2 cellular contexts compared by ENCODE assay signal in the genomic region with DNA sequence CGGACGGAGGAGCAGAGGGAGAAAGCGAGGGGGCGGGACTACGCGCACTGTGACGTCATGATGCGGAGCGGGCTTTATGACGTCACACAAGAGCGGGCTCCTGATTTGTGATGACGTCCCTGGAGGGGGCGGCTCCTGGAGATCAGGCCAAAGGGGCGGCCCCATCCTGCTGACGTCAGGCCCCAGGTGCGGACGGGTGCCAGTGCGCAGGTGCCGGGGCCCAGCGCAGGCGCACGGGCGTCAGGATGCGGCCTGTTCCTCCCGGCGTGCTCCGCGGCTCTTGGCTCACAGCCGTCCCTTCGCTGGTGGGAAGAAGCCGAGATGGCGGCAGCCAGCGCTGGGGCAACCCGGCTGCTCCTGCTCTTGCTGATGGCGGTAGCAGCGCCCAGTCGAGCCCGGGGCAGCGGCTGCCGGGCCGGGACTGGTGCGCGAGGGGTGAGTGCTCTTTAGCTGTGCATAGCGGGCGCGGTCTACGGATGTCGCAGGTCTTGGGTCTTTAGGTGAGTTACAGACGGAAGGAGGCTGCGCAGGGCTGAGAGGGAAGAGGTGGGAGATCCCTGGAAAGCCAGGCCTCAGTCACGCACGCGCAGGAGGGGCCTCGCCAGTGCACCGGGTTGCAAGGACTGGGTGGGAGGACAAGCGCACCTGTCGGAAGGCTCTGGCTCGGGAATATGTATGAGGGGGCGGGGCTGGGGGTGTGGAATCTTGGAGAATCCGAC.
A peak's percentile ranks its signal among the peaks of the same experiment; 100 is the strongest.
TF ChIP-seq lines count a peak whose summit lies in the region.

Gene EMC10, plus strand, starts transcription at position 284 of the 719 bp plus-strand sequence. Its CDS starts 38 bp downstream, at position 322.
Gene GARIN5A, minus strand, starts transcription at position 625 of the 719 bp plus-strand sequence. Its CDS starts 460 bp downstream, at position 165.

TF ChIP-seq in IMR-90, 13 proteins besides CTCF, POLR2A, EP300 and RAD21 (continued from another document):
- TF ChIP-seq, protein P1, sequence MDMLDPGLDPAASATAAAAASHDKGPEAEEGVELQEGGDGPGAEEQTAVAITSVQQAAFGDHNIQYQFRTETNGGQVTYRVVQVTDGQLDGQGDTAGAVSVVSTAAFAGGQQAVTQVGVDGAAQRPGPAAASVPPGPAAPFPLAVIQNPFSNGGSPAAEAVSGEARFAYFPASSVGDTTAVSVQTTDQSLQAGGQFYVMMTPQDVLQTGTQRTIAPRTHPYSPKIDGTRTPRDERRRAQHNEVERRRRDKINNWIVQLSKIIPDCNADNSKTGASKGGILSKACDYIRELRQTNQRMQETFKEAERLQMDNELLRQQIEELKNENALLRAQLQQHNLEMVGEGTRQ (IDR thresholded peaks at IDR 0.05; ENCODE audit: low read depth, low read length) = peak; percentile 51
- TF ChIP-seq MAZ (IDR thresholded peaks at IDR 0.05; ENCODE audit: borderline replicate concordance, low read depth, low read length) (peak; percentile 79; the same call in 1 of the 2 replicates), FOS (IDR thresholded peaks at IDR 0.05; ENCODE audit: low read depth, low read length) (0 out of 2 replicates have a peak, but pooled peaks have one; percentile 24), SMC3 (IDR thresholded peaks at IDR 0.05; ENCODE audit: low read depth, low read length) (no peak), CHD1 (IDR thresholded peaks at IDR 0.05; ENCODE audit: low read depth, low read length) (no peak), CEBPB (IDR thresholded peaks at IDR 0.05; ENCODE audit: low read depth, low read length) (no peak)
- TF ChIP-seq, protein P2, sequence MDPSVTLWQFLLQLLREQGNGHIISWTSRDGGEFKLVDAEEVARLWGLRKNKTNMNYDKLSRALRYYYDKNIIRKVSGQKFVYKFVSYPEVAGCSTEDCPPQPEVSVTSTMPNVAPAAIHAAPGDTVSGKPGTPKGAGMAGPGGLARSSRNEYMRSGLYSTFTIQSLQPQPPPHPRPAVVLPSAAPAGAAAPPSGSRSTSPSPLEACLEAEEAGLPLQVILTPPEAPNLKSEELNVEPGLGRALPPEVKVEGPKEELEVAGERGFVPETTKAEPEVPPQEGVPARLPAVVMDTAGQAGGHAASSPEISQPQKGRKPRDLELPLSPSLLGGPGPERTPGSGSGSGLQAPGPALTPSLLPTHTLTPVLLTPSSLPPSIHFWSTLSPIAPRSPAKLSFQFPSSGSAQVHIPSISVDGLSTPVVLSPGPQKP (IDR thresholded peaks at IDR 0.05; ENCODE audit: borderline replicate concordance, low read depth, low read length) = no peak

TF ChIP-seq in PFSK-1, 5 proteins besides CTCF, POLR2A, EP300 and RAD21 (continued from another document):
- no peak; the same call in 1 of the 2 replicates for TF ChIP-seq SIN3A (IDR thresholded peaks at IDR 0.05; ENCODE audit: borderline replicate concordance, insufficient read depth, low read length)
- TF ChIP-seq, protein P3, sequence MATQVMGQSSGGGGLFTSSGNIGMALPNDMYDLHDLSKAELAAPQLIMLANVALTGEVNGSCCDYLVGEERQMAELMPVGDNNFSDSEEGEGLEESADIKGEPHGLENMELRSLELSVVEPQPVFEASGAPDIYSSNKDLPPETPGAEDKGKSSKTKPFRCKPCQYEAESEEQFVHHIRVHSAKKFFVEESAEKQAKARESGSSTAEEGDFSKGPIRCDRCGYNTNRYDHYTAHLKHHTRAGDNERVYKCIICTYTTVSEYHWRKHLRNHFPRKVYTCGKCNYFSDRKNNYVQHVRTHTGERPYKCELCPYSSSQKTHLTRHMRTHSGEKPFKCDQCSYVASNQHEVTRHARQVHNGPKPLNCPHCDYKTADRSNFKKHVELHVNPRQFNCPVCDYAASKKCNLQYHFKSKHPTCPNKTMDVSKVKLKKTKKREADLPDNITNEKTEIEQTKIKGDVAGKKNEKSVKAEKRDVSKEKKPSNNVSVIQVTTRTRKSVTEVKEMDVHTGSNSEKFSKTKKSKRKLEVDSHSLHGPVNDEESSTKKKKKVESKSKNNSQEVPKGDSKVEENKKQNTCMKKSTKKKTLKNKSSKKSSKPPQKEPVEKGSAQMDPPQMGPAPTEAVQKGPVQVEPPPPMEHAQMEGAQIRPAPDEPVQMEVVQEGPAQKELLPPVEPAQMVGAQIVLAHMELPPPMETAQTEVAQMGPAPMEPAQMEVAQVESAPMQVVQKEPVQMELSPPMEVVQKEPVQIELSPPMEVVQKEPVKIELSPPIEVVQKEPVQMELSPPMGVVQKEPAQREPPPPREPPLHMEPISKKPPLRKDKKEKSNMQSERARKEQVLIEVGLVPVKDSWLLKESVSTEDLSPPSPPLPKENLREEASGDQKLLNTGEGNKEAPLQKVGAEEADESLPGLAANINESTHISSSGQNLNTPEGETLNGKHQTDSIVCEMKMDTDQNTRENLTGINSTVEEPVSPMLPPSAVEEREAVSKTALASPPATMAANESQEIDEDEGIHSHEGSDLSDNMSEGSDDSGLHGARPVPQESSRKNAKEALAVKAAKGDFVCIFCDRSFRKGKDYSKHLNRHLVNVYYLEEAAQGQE (IDR thresholded peaks at IDR 0.05; ENCODE audit: insufficient read depth in 1 of 2, low read depth in 2 of 2, low read length in 2 of 2) = 0 out of 4 replicates have a peak, but pooled peaks of 1 of the 2 experiments have one; percentile 25
- TF ChIP-seq TAF1 (IDR thresholded peaks at IDR 0.05; ENCODE audit: borderline replicate concordance, insufficient read depth, low read length) = peak; percentile 71; the same call in 1 of the 2 replicates
